15 cellular contexts compared by ENCODE assay signal in genomic region chr17:38448208-38448776, GRCh38. TPM values are rescaled to one million over a fixed set of nuclear protein-coding genes. Genes with fewer than 3 reads are reported as not detected.
DNase-seq lines count a peak whose midpoint lies in the region; ATAC-seq and TF ChIP-seq lines count a peak whose summit lies in the region.
"Had no signal": no experiment of that assay in that cellular context is flagged by ENCODE, and none has a peak within 500 bp of the region (broad histone marks: within the 10 kb centered on the region; RNA-seq: fewer than 3 reads in every experiment).

No MANE protein-coding gene starts in this region.

- H3K4me1 Mint-ChIP-seq in naive thymus-derived CD4-positive, alpha-beta T cell = peaks cover 9 to 18% (median 13%) of the 10 kb centered on the region in 7 donors

- H3K4me3 ChIP-seq in DND-41 (ENCODE audit: low read depth in 1 of 2, low read length in 2 of 2) (no peak overlapping the region), PC-9 (no peak overlapping the region), esophagus squamous epithelium (no peak overlapping the region), skeletal muscle satellite cell (ENCODE audit: low read length) (no peak overlapping the region)
- H3K4me3 ChIP-seq in naive thymus-derived CD4-positive, alpha-beta T cell (ENCODE audit: low read length) = no peak overlapping the region

- H3K79me2 ChIP-seq in DND-41 (ENCODE audit: insufficient read depth, low read length) (peaks cover 95% of the 10 kb centered on the region), PC-9 (ENCODE audit: low read depth) (peaks cover 11% of the 10 kb centered on the region; the same call in 1 of the 2 replicates)

- no peaks in the 10 kb centered on the region for H3K27me3 ChIP-seq in DND-41 (ENCODE audit: insufficient read depth, low read length, poor library complexity)
- H3K27me3 ChIP-seq in PC-9 (ENCODE audit: insufficient read depth, low read depth) = no peaks in the 10 kb centered on the region
- peaks cover 0 to 3% (median 0%) of the 10 kb centered on the region in 4 donors for H3K27me3 ChIP-seq in esophagus squamous epithelium
- no peaks in the 10 kb centered on the region for H3K27me3 ChIP-seq in skeletal muscle satellite cell (ENCODE audit: control insufficient read depth, insufficient read depth, low read length)
- peaks cover 0 to 3% of the 10 kb centered on the region in 2 donors for H3K27me3 ChIP-seq in naive thymus-derived CD4-positive, alpha-beta T cell (ENCODE audit: control insufficient read depth in 2 of 2, insufficient read depth in 2 of 2, low read length in 2 of 2)

- no peak for TF ChIP-seq CTCF in DND-41 (IDR thresholded peaks at IDR 0.05; ENCODE audit: borderline replicate concordance, extremely low read depth, low read length, poor library complexity, severe bottlenecking)
- TF ChIP-seq CTCF in PC-9 (conservative IDR thresholded peaks at IDR 0.05) = no peak
- TF ChIP-seq CTCF in esophagus squamous epithelium (IDR thresholded peaks at IDR 0.05) = no peak

- H3K36me3 Mint-ChIP-seq in naive thymus-derived CD4-positive, alpha-beta T cell = peaks cover 0 to 9% (median 0%) of the 10 kb centered on the region in 5 donors
- H3K36me3 Mint-ChIP-seq: CD4-positive, CD25-positive, alpha-beta regulatory T cell had no signal

- intact Hi-C loops in PC-9 (cut with micrococcal nuclease; ENCODE audit: unreplicated experiment) (no loop called here), esophagus squamous epithelium (cut with DNase I) (no loop called here)
- intact Hi-C loops in naive thymus-derived CD4-positive, alpha-beta T cell (cut with micrococcal nuclease) = no loop called here

- H3K9me2 ChIP-seq in PC-9 (ENCODE audit: insufficient read depth) = no peaks in the 10 kb centered on the region

- BruUV-seq in PC-9 (replicated peaks; lab: Mats Ljungman, UMichigan) = no TSS peak

- no peak overlapping the region for H2AFZ ChIP-seq in DND-41 (ENCODE audit: low read depth, low read length)
- no peak overlapping the region for H2AFZ ChIP-seq in PC-9

- no peak for TF ChIP-seq POLR2A in esophagus squamous epithelium (IDR thresholded peaks at IDR 0.05)

- CTCF ChIA-PET in PC-9 (lab: Charles Lee) = no interaction called here
- CTCF ChIA-PET in naive thymus-derived CD4-positive, alpha-beta T cell (lab: Charles Lee) = interaction anchor here (0.7 kb wide), 1 partner anchor 99 kb away, joined by 5 read pairs; no protein-coding TSS in a partner anchor

- H4K20me1 ChIP-seq in DND-41 (ENCODE audit: insufficient read depth, low read length) (peaks cover 68% of the 10 kb centered on the region), PC-9 (ENCODE audit: insufficient read depth) (no peaks in the 10 kb centered on the region; the same call in 1 of the 2 replicates)

- H3K27ac Mint-ChIP-seq in naive thymus-derived CD4-positive, alpha-beta T cell = no peak overlapping the region
- H3K27ac Mint-ChIP-seq: CD4-positive, CD25-positive, alpha-beta regulatory T cell had no signal

- H3K4me1 ChIP-seq in DND-41 (ENCODE audit: insufficient read depth, low read length) = peaks cover 39% of the 10 kb centered on the region
- H3K4me1 ChIP-seq in PC-9 (replicated peaks; ENCODE audit: insufficient read depth) = peaks cover 77% of the 10 kb centered on the region
- H3K4me1 ChIP-seq in esophagus squamous epithelium = peaks cover 66 to 88% (median 81%) of the 10 kb centered on the region in 3 donors
- H3K4me1 ChIP-seq in skeletal muscle satellite cell (ENCODE audit: control insufficient read depth, insufficient read depth, low read length) = peaks cover 69% of the 10 kb centered on the region
- H3K4me1 ChIP-seq in naive thymus-derived CD4-positive, alpha-beta T cell (ENCODE audit: control insufficient read depth in 2 of 2, insufficient read depth in 2 of 2, low read length in 2 of 2) = peaks cover 0 to 8% of the 10 kb centered on the region in 2 donors

- H3K9me3 ChIP-seq in DND-41 (ENCODE audit: insufficient read depth, low read length, severe bottlenecking) = no peaks in the 10 kb centered on the region
- no peaks in the 10 kb centered on the region for H3K9me3 ChIP-seq in PC-9 (ENCODE audit: insufficient read depth, low read depth)
- H3K9me3 ChIP-seq in esophagus squamous epithelium = no peaks in the 10 kb centered on the region
- no peaks in the 10 kb centered on the region for H3K9me3 ChIP-seq in skeletal muscle satellite cell (replicated peaks; ENCODE audit: low read length)
- no peaks in the 10 kb centered on the region for H3K9me3 ChIP-seq in naive thymus-derived CD4-positive, alpha-beta T cell (ENCODE audit: control insufficient read depth in 2 of 3, low read length in 3 of 3)

- 59 to 60% methylated on average over 6 to 7 of the region's 9 CpGs for WGBS in esophagus squamous epithelium, 2 donors

- no peak for ATAC-seq in DND-41 (ENCODE audit: insufficient read depth, low read depth)
- ATAC-seq in naive thymus-derived CD4-positive, alpha-beta T cell = no peak
- ATAC-seq: SK-N-SH treated with all-trans-retinoic acid at 6 μM for 48 hours had no signal

- H3K36me3 ChIP-seq in DND-41 (ENCODE audit: insufficient read depth, low read length) (peaks cover 15% of the 10 kb centered on the region), PC-9 (ENCODE audit: low read depth) (no peaks in the 10 kb centered on the region), esophagus squamous epithelium (no peaks in the 10 kb centered on the region), skeletal muscle satellite cell (ENCODE audit: insufficient read depth, low read length) (peaks cover 5% of the 10 kb centered on the region)
- H3K36me3 ChIP-seq in naive thymus-derived CD4-positive, alpha-beta T cell (ENCODE audit: control insufficient read depth in 2 of 3, insufficient read depth in 3 of 3, low read length in 3 of 3) = no peaks in the 10 kb centered on the region

- H3K27ac ChIP-seq in DND-41 (ENCODE audit: low read length) = peak overlapping the region; percentile 44; the same call in 1 of the 2 replicates
- peak overlapping the region; percentile 81 for H3K27ac ChIP-seq in PC-9
- H3K27ac ChIP-seq in esophagus squamous epithelium = peak overlapping the region; percentile 69 to 94 (median 90)
- no peak overlapping the region for H3K27ac ChIP-seq in naive thymus-derived CD4-positive, alpha-beta T cell (ENCODE audit: low read depth, low read length)
- H3K27ac ChIP-seq: KMS-11 had no signal

- H3K27me3 Mint-ChIP-seq in naive thymus-derived CD4-positive, alpha-beta T cell = peaks cover 11 to 31% (median 24%) of the 10 kb centered on the region in 5 donors

- POLR2A ChIA-PET in PC-9 (lab: Charles Lee; ENCODE audit: unreplicated experiment) = no interaction called here
- POLR2A ChIA-PET in naive thymus-derived CD4-positive, alpha-beta T cell (lab: Charles Lee) = no interaction called here

- no peak for DNase-seq in DND-41
- DNase-seq in PC-9 = no peak
- DNase-seq in esophagus squamous epithelium (lab: John Stamatoyannopoulos, UW) = no peak
- DNase-seq in effector CD4-positive, alpha-beta T cell = no peak
- DNase-seq in NCI-H510A (lab: John Stamatoyannopoulos, UW) = no peak
- DNase-seq in GDM1 (lab: John Stamatoyannopoulos, UW) = no peak
- no peak for DNase-seq in naive thymus-derived CD4-positive, alpha-beta T cell
- DNase-seq: activated CD4-positive, CD25-positive, alpha-beta regulatory T cell treated with anti-CD3 and anti-CD28 coated beads, Interleukin-2, amount 50 U/mL, for 72 hours; CD4-positive, CD25-positive, alpha-beta regulatory T cell; left colon; NCI-H187 treated with DMSO at 0.1 percent for 48 hours; nucleus accumbens had no signal

- no peak overlapping the region for H3K4me2 ChIP-seq in DND-41 (ENCODE audit: insufficient read depth, low read length)
- peak overlapping the region; percentile 55 for H3K4me2 ChIP-seq in PC-9
- H3K4me2 ChIP-seq in skeletal muscle satellite cell (ENCODE audit: low read length) = peak overlapping the region; percentile 51
- H3K4me2 ChIP-seq: KMS-11 had no signal

- peaks cover 34% of the 10 kb centered on the region; the same call in 1 of the 2 replicates for H3F3A ChIP-seq in PC-9 (ENCODE audit: insufficient read depth, low read depth)

- H3K9ac ChIP-seq in DND-41 (ENCODE audit: low read depth, low read length) (no peak overlapping the region), skeletal muscle satellite cell (ENCODE audit: low read depth, low read length) (peak overlapping the region; percentile 55)
- H3K9ac ChIP-seq: KMS-11 had no signal

- no peak overlapping the region for H3K4me3 Mint-ChIP-seq in naive thymus-derived CD4-positive, alpha-beta T cell
- H3K4me3 Mint-ChIP-seq: CD4-positive, CD25-positive, alpha-beta regulatory T cell had no signal

- peaks cover 0 to 4% (median 0%) of the 10 kb centered on the region in 11 donors for H3K9me3 Mint-ChIP-seq in naive thymus-derived CD4-positive, alpha-beta T cell

RNA-seq across cellular contexts. Expression of gene ARHGAP23, which starts 20.0 kb away (rescaled TPM):
- 129 and 137 TPM in 2 replicates for total RNA-seq in PC-9 (2021)
- total RNA-seq in esophagus squamous epithelium = 100 to 1,000 TPM in 2 of 4 donors, 10 to 100 TPM in 2; 75.3 to 180 (median 102) TPM
- total RNA-seq in skeletal muscle satellite cell (2012; rRNA removed) = 16.6 and 18.5 TPM in 2 replicates
- 1 to 10 TPM in 1 of 5 experiments, under 1 TPM in 2, not detected in 2; 0.24 to 1.3 (median 0.34) TPM for total RNA-seq in naive thymus-derived CD4-positive, alpha-beta T cell
- polyA plus RNA-seq in naive thymus-derived CD4-positive, alpha-beta T cell = not detected

Comparison
In these comparisons a context has a peak if more than half of its experiments do, and no peak if none do; other contexts are left out.
1. RNA of gene ARHGAP23, which starts 20.0 kb away (total RNA-seq): 129 to 137 TPM in PC-9 and 75.3 to 180 TPM in esophagus squamous epithelium; 0.24 to 1.3 TPM in naive thymus-derived CD4-positive, alpha-beta T cell; every median in the first group is over 10 times any median in the second.